ENCODE assay signal across 10 cellular contexts in the genomic region with DNA sequence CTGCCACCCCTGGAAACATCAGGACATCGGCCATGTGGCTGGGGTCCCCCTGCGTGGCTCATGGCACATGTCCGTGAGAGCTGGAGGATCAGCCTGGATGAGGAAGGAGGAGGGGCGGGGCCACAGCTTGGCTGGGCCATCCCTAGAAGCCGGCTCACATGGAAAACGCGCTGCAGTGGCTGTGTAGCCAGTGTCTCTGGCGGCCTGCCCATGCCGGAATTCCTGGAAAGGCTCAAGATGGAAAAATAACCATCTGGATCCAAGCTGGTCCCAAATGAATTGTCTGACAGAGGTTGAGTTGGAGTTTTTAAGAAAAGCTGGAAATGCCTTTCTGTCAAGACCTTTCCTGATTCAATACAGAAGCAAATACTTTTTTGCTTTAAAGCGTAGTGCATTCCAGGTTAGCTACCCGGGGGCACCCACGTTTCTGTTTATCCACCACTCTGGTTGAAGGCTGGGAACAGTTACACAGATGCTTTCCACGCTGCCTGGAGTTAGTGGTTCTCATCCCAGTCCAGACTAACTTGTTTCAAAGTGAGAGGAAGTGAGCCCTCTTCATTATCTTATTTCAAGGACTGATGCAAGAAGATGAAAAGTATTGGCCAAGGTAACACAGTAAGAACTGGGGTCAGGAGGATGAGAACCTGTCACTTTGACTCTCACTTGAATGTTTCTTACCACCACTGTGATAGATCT.
DNase-seq lines count a peak whose midpoint lies in the region; ATAC-seq and TF ChIP-seq lines count a peak whose summit lies in the region.
"Had no signal": no experiment of that assay in that cellular context is flagged by ENCODE, and none has a peak within 500 bp of the region (broad histone marks: within the 10 kb centered on the region; RNA-seq: fewer than 3 reads in every experiment).

No MANE protein-coding gene starts in this region.

- H3K4me3 Mint-ChIP-seq in nephron = peak overlapping the region in 1 of 3 experiments; percentile 65
- no peak overlapping the region for H3K4me3 Mint-ChIP-seq in activated CD4-positive, alpha-beta T cell treated with anti-CD3 and anti-CD28 coated beads for 36 hours
- H3K4me3 Mint-ChIP-seq: dendritic cell treated with granulocyte-macrophage colony-stimulating factor and Interleukin-4, amounts not matched to agents 40 ng/mL and 50 ng/mL, for 4 days had no signal

- H3K27me3 ChIP-seq in AG04450 (ENCODE audit: control insufficient read depth, insufficient read depth, low read length) (no peaks in the 10 kb centered on the region), fibroblast of lung (ENCODE audit: control insufficient read depth, insufficient read depth, low read length) (no peaks in the 10 kb centered on the region)
- H3K27me3 ChIP-seq: BLaER1 treated with 17β-estradiol and CSF1 and Interleukin-3, amounts not matched to agents 10 nM and 100 nM had no signal

- CTCF ChIA-PET in AG04450 (lab: Charles Lee) = interaction anchor here (1.2 to 1.6 kb wide), 2 partner anchors 72 to 426 kb away, joined by 4 to 7 read pairs; no protein-coding TSS in a partner anchor
- CTCF ChIA-PET in activated CD4-positive, alpha-beta T cell treated with anti-CD3 and anti-CD28 coated beads for 36 hours (lab: Charles Lee) = interaction anchor here (0.6 to 1.3 kb wide), 5 partner anchors 15 to 191 kb away, joined by 3 to 5 read pairs (median 3); no protein-coding TSS in a partner anchor

- H3K79me2 ChIP-seq in fibroblast of lung (ENCODE audit: control insufficient read depth, insufficient read depth, low read length) = no peaks in the 10 kb centered on the region

- H3K9me3 Mint-ChIP-seq in nephron = no peaks in the 10 kb centered on the region
- H3K9me3 Mint-ChIP-seq in activated CD4-positive, alpha-beta T cell treated with anti-CD3 and anti-CD28 coated beads for 36 hours (ENCODE audit: low read depth) = no peaks in the 10 kb centered on the region
- H3K9me3 Mint-ChIP-seq: dendritic cell treated with granulocyte-macrophage colony-stimulating factor and Interleukin-4, amounts not matched to agents 40 ng/mL and 50 ng/mL, for 4 days had no signal

- intact Hi-C loops in activated CD4-positive, alpha-beta T cell treated with anti-CD3 and anti-CD28 coated beads for 36 hours (cut with DNase I, micrococcal nuclease) = loop anchor here in 1 of 2 experiments (10.0 kb wide), 1 partner anchor 747 kb away; no protein-coding TSS in a partner anchor

- peak overlapping the region; percentile 93 for H3K27ac ChIP-seq in AG04450 (ENCODE audit: low read depth, low read length)
- peak overlapping the region; percentile 79 for H3K27ac ChIP-seq in fibroblast of lung (ENCODE audit: insufficient read depth, low read length)
- H3K27ac ChIP-seq: BLaER1 treated with 17β-estradiol and CSF1 and Interleukin-3, amounts not matched to agents 10 nM and 100 nM had no signal

- peaks cover 56% of the 10 kb centered on the region for H3K4me1 Mint-ChIP-seq in nephron
- peaks cover 1% of the 10 kb centered on the region for H3K4me1 Mint-ChIP-seq in activated CD4-positive, alpha-beta T cell treated with anti-CD3 and anti-CD28 coated beads for 36 hours

- TF ChIP-seq CTCF in AG04450 (IDR thresholded peaks at IDR 0.05; ENCODE audit: low read depth, low read length) = no peak
- TF ChIP-seq CTCF in fibroblast of lung (conservative IDR thresholded peaks at IDR 0.05 in 1 of 2, IDR thresholded peaks at IDR 0.05 in 1 of 2; ENCODE audit: low read depth in 1 of 2, low read length in 2 of 2) = no peak
- no peak for TF ChIP-seq CTCF in nephron (IDR thresholded peaks at IDR 0.05; ENCODE audit: unreplicated experiment in 3 of 3)

- no peaks in the 10 kb centered on the region for H4K20me1 ChIP-seq in fibroblast of lung (ENCODE audit: control insufficient read depth, extremely low read depth, insufficient read depth, low read length)

- DNase-seq in AG04450 (ENCODE audit: low read depth, low spot score) (peak; percentile 76), fibroblast of lung (ENCODE audit: low read depth in 2 of 2) (peak; percentile 93 to 95), NCI-H1436 (lab: John Stamatoyannopoulos, UW) (no peak)
- no peak for DNase-seq in activated CD4-positive, alpha-beta T cell treated with anti-CD3 and anti-CD28 coated beads for 36 hours

- ATAC-seq in GM18858 (IDR thresholded peaks at IDR 0.05; ENCODE audit: unreplicated experiment) (no peak), HG02852 (IDR thresholded peaks at IDR 0.05; ENCODE audit: unreplicated experiment) (no peak)
- no peak for ATAC-seq in activated CD4-positive, alpha-beta T cell treated with anti-CD3 and anti-CD28 coated beads for 36 hours

- H2AFZ ChIP-seq in fibroblast of lung (ENCODE audit: low read length) = no peak overlapping the region

- H3K9ac ChIP-seq in fibroblast of lung (ENCODE audit: insufficient read depth, low read length) = no peak overlapping the region
- H3K9ac ChIP-seq: BLaER1 treated with 17β-estradiol and CSF1 and Interleukin-3, amounts not matched to agents 10 nM and 100 nM had no signal

- no peaks in the 10 kb centered on the region for H3K36me3 ChIP-seq in fibroblast of lung (ENCODE audit: control insufficient read depth, insufficient read depth, low read length)

- no peaks in the 10 kb centered on the region for H3K27me3 Mint-ChIP-seq in nephron (ENCODE audit: low read depth)
- no peaks in the 10 kb centered on the region for H3K27me3 Mint-ChIP-seq in activated CD4-positive, alpha-beta T cell treated with anti-CD3 and anti-CD28 coated beads for 36 hours
- H3K27me3 Mint-ChIP-seq: dendritic cell treated with granulocyte-macrophage colony-stimulating factor and Interleukin-4, amounts not matched to agents 40 ng/mL and 50 ng/mL, for 4 days had no signal

- no peak overlapping the region for H3K4me3 ChIP-seq in AG04450 (ENCODE audit: low read depth, low read length)
- H3K4me3 ChIP-seq in fibroblast of lung (replicated peaks in 1 of 4; ENCODE audit: control extremely low read depth in 1 of 4, insufficient read depth in 1 of 4, low read depth in 3 of 4, low read length in 4 of 4) = no peak overlapping the region
- H3K4me3 ChIP-seq: BLaER1 treated with 17β-estradiol and CSF1 and Interleukin-3, amounts not matched to agents 10 nM and 100 nM had no signal

- H3K4me2 ChIP-seq in fibroblast of lung (ENCODE audit: extremely low read depth, insufficient read depth, low read length) = peak overlapping the region; percentile 44
- H3K4me2 ChIP-seq: BLaER1 treated with 17β-estradiol and CSF1 and Interleukin-3, amounts not matched to agents 10 nM and 100 nM had no signal

- H3K36me3 Mint-ChIP-seq in nephron (ENCODE audit: low read depth) = no peaks in the 10 kb centered on the region
- H3K36me3 Mint-ChIP-seq in activated CD4-positive, alpha-beta T cell treated with anti-CD3 and anti-CD28 coated beads for 36 hours (ENCODE audit: low read depth) = no peaks in the 10 kb centered on the region

- H3K4me1 ChIP-seq in fibroblast of lung (ENCODE audit: control insufficient read depth, extremely low read depth, insufficient read depth, low read length) = peaks cover 49% of the 10 kb centered on the region

- POLR2A ChIA-PET in AG04450 (lab: Yijun Ruan, JAX) = interaction anchor here (0.6 to 1.2 kb wide), 3 partner anchors 19 to 425 kb away, joined by 3 to 4 read pairs (median 3); no protein-coding TSS in a partner anchor
- POLR2A ChIA-PET in activated CD4-positive, alpha-beta T cell treated with anti-CD3 and anti-CD28 coated beads for 36 hours (lab: Charles Lee) = no interaction called here

- H3K9me3 ChIP-seq in AG04450 (ENCODE audit: control insufficient read depth, insufficient read depth, low read length) (no peaks in the 10 kb centered on the region), fibroblast of lung (ENCODE audit: control insufficient read depth, insufficient read depth, low read depth, low read length) (no peaks in the 10 kb centered on the region)
- H3K9me3 ChIP-seq: BLaER1 treated with 17β-estradiol and CSF1 and Interleukin-3, amounts not matched to agents 10 nM and 100 nM had no signal

- peak overlapping the region; percentile 80 to 97 (median 90) for H3K27ac Mint-ChIP-seq in nephron
- H3K27ac Mint-ChIP-seq in activated CD4-positive, alpha-beta T cell treated with anti-CD3 and anti-CD28 coated beads for 36 hours = no peak overlapping the region

TF ChIP-seq in PFSK-1, 5 proteins besides CTCF, POLR2A, EP300 and RAD21:
- TF ChIP-seq TAF1 (IDR thresholded peaks at IDR 0.05; ENCODE audit: borderline replicate concordance, insufficient read depth, low read length) (peak; percentile 41; the same call in 1 of the 2 replicates), SIN3A (IDR thresholded peaks at IDR 0.05; ENCODE audit: borderline replicate concordance, insufficient read depth, low read length) (peak; percentile 96), POLR2AphosphoS5 (IDR thresholded peaks at IDR 0.05; ENCODE audit: low read depth, low read length) (peak; percentile 31; the same call in 1 of the 2 replicates), FOXP2 (optimal IDR thresholded peaks at IDR 0.05; ENCODE audit: borderline replicate concordance, extremely low read depth, extremely low read length, insufficient read depth) (peak; percentile 90)
- TF ChIP-seq, protein P1, sequence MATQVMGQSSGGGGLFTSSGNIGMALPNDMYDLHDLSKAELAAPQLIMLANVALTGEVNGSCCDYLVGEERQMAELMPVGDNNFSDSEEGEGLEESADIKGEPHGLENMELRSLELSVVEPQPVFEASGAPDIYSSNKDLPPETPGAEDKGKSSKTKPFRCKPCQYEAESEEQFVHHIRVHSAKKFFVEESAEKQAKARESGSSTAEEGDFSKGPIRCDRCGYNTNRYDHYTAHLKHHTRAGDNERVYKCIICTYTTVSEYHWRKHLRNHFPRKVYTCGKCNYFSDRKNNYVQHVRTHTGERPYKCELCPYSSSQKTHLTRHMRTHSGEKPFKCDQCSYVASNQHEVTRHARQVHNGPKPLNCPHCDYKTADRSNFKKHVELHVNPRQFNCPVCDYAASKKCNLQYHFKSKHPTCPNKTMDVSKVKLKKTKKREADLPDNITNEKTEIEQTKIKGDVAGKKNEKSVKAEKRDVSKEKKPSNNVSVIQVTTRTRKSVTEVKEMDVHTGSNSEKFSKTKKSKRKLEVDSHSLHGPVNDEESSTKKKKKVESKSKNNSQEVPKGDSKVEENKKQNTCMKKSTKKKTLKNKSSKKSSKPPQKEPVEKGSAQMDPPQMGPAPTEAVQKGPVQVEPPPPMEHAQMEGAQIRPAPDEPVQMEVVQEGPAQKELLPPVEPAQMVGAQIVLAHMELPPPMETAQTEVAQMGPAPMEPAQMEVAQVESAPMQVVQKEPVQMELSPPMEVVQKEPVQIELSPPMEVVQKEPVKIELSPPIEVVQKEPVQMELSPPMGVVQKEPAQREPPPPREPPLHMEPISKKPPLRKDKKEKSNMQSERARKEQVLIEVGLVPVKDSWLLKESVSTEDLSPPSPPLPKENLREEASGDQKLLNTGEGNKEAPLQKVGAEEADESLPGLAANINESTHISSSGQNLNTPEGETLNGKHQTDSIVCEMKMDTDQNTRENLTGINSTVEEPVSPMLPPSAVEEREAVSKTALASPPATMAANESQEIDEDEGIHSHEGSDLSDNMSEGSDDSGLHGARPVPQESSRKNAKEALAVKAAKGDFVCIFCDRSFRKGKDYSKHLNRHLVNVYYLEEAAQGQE (IDR thresholded peaks at IDR 0.05; ENCODE audit: insufficient read depth in 1 of 2, low read depth in 2 of 2, low read length in 2 of 2) = peak in 1 of 2 experiments; percentile 77; a peak in 1 of 4 replicates

Comparison
In these comparisons a context has a peak if more than half of its experiments do, and no peak if none do; other contexts are left out.
1. DNase-seq: peak in AG04450 (single experiment) and fibroblast of lung (2 of 2); none in NCI-H1436 (single experiment) and activated CD4-positive, alpha-beta T cell treated with anti-CD3 and anti-CD28 coated beads for 36 hours (single experiment).